ENCODE assay signal across 22 cellular contexts in the genomic region with DNA sequence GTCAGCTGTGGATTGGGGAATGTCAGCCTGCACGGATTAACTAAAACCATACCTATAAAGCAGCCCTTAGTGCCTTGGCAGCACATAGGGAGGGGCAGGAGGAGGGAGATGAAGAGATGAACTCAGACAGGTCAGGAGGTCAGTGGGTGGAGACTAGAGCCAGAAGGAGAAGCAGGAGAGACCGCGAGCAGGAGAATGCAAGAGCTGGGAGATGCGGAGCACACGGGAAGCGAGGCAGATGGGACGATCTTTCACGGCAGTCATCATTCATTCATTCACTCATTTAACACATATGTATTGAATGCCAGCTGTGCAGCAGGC. TPM values are rescaled to one million over a fixed set of nuclear protein-coding genes. Genes with fewer than 3 reads are reported as not detected.
DNase-seq lines count a peak whose midpoint lies in the region; ATAC-seq and TF ChIP-seq lines count a peak whose summit lies in the region.
"Had no signal": no experiment of that assay in that cellular context is flagged by ENCODE, and none has a peak within 500 bp of the region (broad histone marks: within the 10 kb centered on the region; RNA-seq: fewer than 3 reads in every experiment).

No MANE protein-coding gene starts in this region.

- WGBS in mesenchymal stem cell, result 91% methylated on average over 7 of the region's 8 CpGs

- no peak overlapping the region for H3K4me3 Mint-ChIP-seq in naive thymus-derived CD4-positive, alpha-beta T cell
- H3K4me3 Mint-ChIP-seq in immature natural killer cell, result no peak overlapping the region
- H3K4me3 Mint-ChIP-seq: activated CD8-positive, alpha-beta T cell treated with anti-CD3 and anti-CD28 coated beads for 36 hours; activated naive CD8-positive, alpha-beta T cell treated with anti-CD3 and anti-CD28 coated beads for 36 hours; CD4-positive, alpha-beta T cell had no signal

- no peaks in the 10 kb centered on the region for H3K79me2 ChIP-seq in ACC112 (ENCODE audit: control insufficient read depth, insufficient read depth, low read length, unreplicated experiment)
- H3K79me2 ChIP-seq: hepatocyte had no signal

- no peak overlapping the region for H4K8ac ChIP-seq in mesenchymal stem cell (ENCODE audit: low read length)

- H3K4me1 Mint-ChIP-seq in naive thymus-derived CD4-positive, alpha-beta T cell, result peaks cover 0 to 4% (median 0%) of the 10 kb centered on the region in 7 donors
- H3K4me1 Mint-ChIP-seq in immature natural killer cell, result peaks cover 17 to 24% of the 10 kb centered on the region in 2 donors

- H3K27me3 ChIP-seq in ACC112 (ENCODE audit: insufficient read depth, low read length) (no peaks in the 10 kb centered on the region), brain microvascular endothelial cell (replicated peaks) (no peaks in the 10 kb centered on the region), mesenchymal stem cell (ENCODE audit: control insufficient read depth in 1 of 2, insufficient read depth in 1 of 2, low read length in 2 of 2) (peaks cover 0 to 1% of the 10 kb centered on the region in 2 experiments), dorsolateral prefrontal cortex (no peaks in the 10 kb centered on the region)
- no peaks in the 10 kb centered on the region for H3K27me3 ChIP-seq in naive thymus-derived CD4-positive, alpha-beta T cell (ENCODE audit: control insufficient read depth in 2 of 2, insufficient read depth in 2 of 2, low read length in 2 of 2)
- H3K27me3 ChIP-seq: cardiac muscle cell, hepatocyte, stomach had no signal

- TF ChIP-seq CTCF in brain microvascular endothelial cell (IDR thresholded peaks at IDR 0.05; ENCODE audit: low read depth, low read length, missing control alignments) (no peak), dorsolateral prefrontal cortex (IDR thresholded peaks at IDR 0.05 in 54 of 56, conservative IDR thresholded peaks at IDR 0.05 in 2 of 56; ENCODE audit: low read depth in 1 of 56, partially characterized antibody in 56 of 56) (no peak)

- ATAC-seq in HG03139 (IDR thresholded peaks at IDR 0.05; ENCODE audit: unreplicated experiment), result no peak
- no peak for ATAC-seq in naive thymus-derived CD4-positive, alpha-beta T cell
- ATAC-seq: activated CD8-positive, alpha-beta T cell treated with anti-CD3 and anti-CD28 coated beads for 36 hours had no signal

- no peak overlapping the region for H3K27ac Mint-ChIP-seq in naive thymus-derived CD4-positive, alpha-beta T cell
- peak overlapping the region in 1 of 6 donors; percentile 33 for H3K27ac Mint-ChIP-seq in immature natural killer cell
- H3K27ac Mint-ChIP-seq: activated CD8-positive, alpha-beta T cell treated with anti-CD3 and anti-CD28 coated beads for 36 hours; activated naive CD8-positive, alpha-beta T cell treated with anti-CD3 and anti-CD28 coated beads for 36 hours; CD4-positive, alpha-beta T cell had no signal

- no peaks in the 10 kb centered on the region for H3K9me3 Mint-ChIP-seq in naive thymus-derived CD4-positive, alpha-beta T cell
- H3K9me3 Mint-ChIP-seq in immature natural killer cell, result no peaks in the 10 kb centered on the region
- H3K9me3 Mint-ChIP-seq: activated CD8-positive, alpha-beta T cell treated with anti-CD3 and anti-CD28 coated beads for 36 hours; activated naive CD8-positive, alpha-beta T cell treated with anti-CD3 and anti-CD28 coated beads for 36 hours; CD4-positive, alpha-beta T cell had no signal

- CTCF ChIA-PET in naive thymus-derived CD4-positive, alpha-beta T cell (lab: Charles Lee), result no interaction called here

- H2AK5ac ChIP-seq in mesenchymal stem cell (ENCODE audit: low read length, severe bottlenecking), result no peak overlapping the region

- DNase-seq in MV-4-11 (lab: John Stamatoyannopoulos, UW), result peak; percentile 16
- DNase-seq in brain microvascular endothelial cell, result no peak
- DNase-seq in mesenchymal stem cell, result no peak
- DNase-seq in dorsolateral prefrontal cortex, result no peak
- no peak for DNase-seq in naive thymus-derived CD4-positive, alpha-beta T cell
- no peak for DNase-seq in immature natural killer cell
- DNase-seq: activated CD4-positive, CD25-positive, alpha-beta regulatory T cell; activated CD8-positive, alpha-beta T cell treated with anti-CD3 and anti-CD28 coated beads for 36 hours; activated naive CD8-positive, alpha-beta T cell treated with anti-CD3 and anti-CD28 coated beads for 36 hours; CD4-positive, alpha-beta T cell; DMS79 treated with DMSO at 0.1 percent for 48 hours; effector CD8-positive, alpha-beta T cell; GOT3; NCI-H187; NCI-H345; NK-92 treated with Interleukin-12 subunit alpha and Interleukin-12 subunit beta, amount 100 ng/mL, for 24 hours; stomach; T-helper 2 cell had no signal

- H3K9ac ChIP-seq in mesenchymal stem cell (ENCODE audit: low read length), result no peak overlapping the region

- in situ Hi-C loops in brain microvascular endothelial cell (cut with HindIII; ENCODE audit: low pct_ligation_motif_present, low sequenced_read_pairs), result no loop called here

- no peaks in the 10 kb centered on the region for H3K9me3 ChIP-seq in mesenchymal stem cell (ENCODE audit: control insufficient read depth, low read length)
- no peaks in the 10 kb centered on the region for H3K9me3 ChIP-seq in naive thymus-derived CD4-positive, alpha-beta T cell (ENCODE audit: control insufficient read depth in 2 of 3, low read length in 3 of 3)
- H3K9me3 ChIP-seq: stomach had no signal

- H2AFZ ChIP-seq in ACC112 (ENCODE audit: low read length, unreplicated experiment) (no peak overlapping the region), mesenchymal stem cell (ENCODE audit: low read depth, low read length) (no peak overlapping the region)
- H2AFZ ChIP-seq: hepatocyte had no signal

- H2BK5ac ChIP-seq in mesenchymal stem cell (ENCODE audit: low read depth, low read length, poor library complexity, severe bottlenecking), result no peak overlapping the region

- no peak overlapping the region for H3K23ac ChIP-seq in mesenchymal stem cell (ENCODE audit: low read length in 2 of 2)

- H2BK120ac ChIP-seq in mesenchymal stem cell (ENCODE audit: low read depth, low read length), result no peak overlapping the region

- H3K4me3 ChIP-seq in ACC112 (ENCODE audit: low read depth, low read length) (no peak overlapping the region), brain microvascular endothelial cell (ENCODE audit: low read depth, low read length) (no peak overlapping the region), mesenchymal stem cell (ENCODE audit: insufficient read depth in 1 of 2, low read depth in 1 of 2, low read length in 2 of 2) (no peak overlapping the region), dorsolateral prefrontal cortex (no peak overlapping the region)
- no peak overlapping the region for H3K4me3 ChIP-seq in naive thymus-derived CD4-positive, alpha-beta T cell (ENCODE audit: low read length)
- H3K4me3 ChIP-seq: cardiac muscle cell, hepatocyte, stomach had no signal

- no peak overlapping the region for H2BK15ac ChIP-seq in mesenchymal stem cell (ENCODE audit: low read depth, poor library complexity, severe bottlenecking)

- no peak overlapping the region for H2BK12ac ChIP-seq in mesenchymal stem cell (ENCODE audit: low read length in 2 of 2)

- POLR2A ChIA-PET in naive thymus-derived CD4-positive, alpha-beta T cell (lab: Charles Lee), result interaction anchor here (0.7 kb wide), 1 partner anchor 10 kb away, joined by 3 read pairs; no protein-coding TSS in a partner anchor

- no peaks in the 10 kb centered on the region for H3K36me3 Mint-ChIP-seq in naive thymus-derived CD4-positive, alpha-beta T cell
- no peaks in the 10 kb centered on the region for H3K36me3 Mint-ChIP-seq in immature natural killer cell
- H3K36me3 Mint-ChIP-seq: activated naive CD8-positive, alpha-beta T cell treated with anti-CD3 and anti-CD28 coated beads for 36 hours had no signal

- H3K79me1 ChIP-seq in mesenchymal stem cell (replicated peaks; ENCODE audit: low read length, poor library complexity, severe bottlenecking), result no peaks in the 10 kb centered on the region

- intact Hi-C loops in dorsolateral prefrontal cortex (cut with DNase I), result no loop called here
- intact Hi-C loops in naive thymus-derived CD4-positive, alpha-beta T cell (cut with micrococcal nuclease), result no loop called here

- H3K27ac ChIP-seq in ACC112 (ENCODE audit: low read depth, low read length) (peak overlapping the region; percentile 48; the same call in 1 of the 2 replicates), brain microvascular endothelial cell (peak overlapping the region; percentile 70), mesenchymal stem cell (ENCODE audit: low read length, poor library complexity, severe bottlenecking) (peak overlapping the region; percentile 39), dorsolateral prefrontal cortex (no peak overlapping the region)
- no peak overlapping the region for H3K27ac ChIP-seq in naive thymus-derived CD4-positive, alpha-beta T cell (ENCODE audit: low read depth, low read length)
- H3K27ac ChIP-seq: cardiac muscle cell had no signal

- H3K4me1 ChIP-seq in ACC112 (ENCODE audit: control insufficient read depth, insufficient read depth, low read length, unreplicated experiment) (peaks cover 44% of the 10 kb centered on the region), mesenchymal stem cell (ENCODE audit: control insufficient read depth, insufficient read depth, low read depth, low read length) (peaks cover 33% of the 10 kb centered on the region)
- H3K4me1 ChIP-seq in naive thymus-derived CD4-positive, alpha-beta T cell (ENCODE audit: control insufficient read depth in 2 of 2, insufficient read depth in 2 of 2, low read length in 2 of 2), result no peaks in the 10 kb centered on the region

- H3K36me3 ChIP-seq in ACC112 (ENCODE audit: insufficient read depth, low read length), result no peaks in the 10 kb centered on the region
- H3K36me3 ChIP-seq in brain microvascular endothelial cell (replicated peaks), result no peaks in the 10 kb centered on the region
- H3K36me3 ChIP-seq in mesenchymal stem cell (ENCODE audit: control insufficient read depth in 1 of 2, insufficient read depth in 2 of 2, low read depth in 1 of 2, low read length in 2 of 2), result no peaks in the 10 kb centered on the region
- H3K36me3 ChIP-seq in naive thymus-derived CD4-positive, alpha-beta T cell (ENCODE audit: control insufficient read depth in 2 of 3, insufficient read depth in 3 of 3, low read length in 3 of 3), result no peaks in the 10 kb centered on the region
- H3K36me3 ChIP-seq: cardiac muscle cell, stomach had no signal

- H3K4ac ChIP-seq in mesenchymal stem cell (ENCODE audit: low read depth in 1 of 2, low read length in 2 of 2), result no peak overlapping the region

- no peak overlapping the region for H3K4me2 ChIP-seq in mesenchymal stem cell (ENCODE audit: low read length, poor library complexity, severe bottlenecking)
- H3K4me2 ChIP-seq: hepatocyte had no signal

- H3K18ac ChIP-seq in mesenchymal stem cell (ENCODE audit: low read depth in 1 of 2, low read length in 2 of 2), result no peak overlapping the region

- H3K27me3 Mint-ChIP-seq in naive thymus-derived CD4-positive, alpha-beta T cell, result peaks cover 0 to 8% (median 0%) of the 10 kb centered on the region in 5 donors
- peaks cover 2 to 8% (median 4%) of the 10 kb centered on the region in 3 donors for H3K27me3 Mint-ChIP-seq in immature natural killer cell (ENCODE audit: low read depth in 3 of 3)
- H3K27me3 Mint-ChIP-seq: activated CD8-positive, alpha-beta T cell treated with anti-CD3 and anti-CD28 coated beads for 36 hours; CD4-positive, alpha-beta T cell had no signal

- no peak overlapping the region for H4K91ac ChIP-seq in mesenchymal stem cell (ENCODE audit: low read length)

- no peak overlapping the region for H3K14ac ChIP-seq in mesenchymal stem cell (ENCODE audit: low read length in 2 of 2)

RNA-seq across cellular contexts. Expression of a gene that starts 41.9 kb away (rescaled TPM):
- 1.8 TPM for polyA plus RNA-seq in mesenchymal stem cell (2013, experiment 1 of 2)
- polyA plus RNA-seq in mesenchymal stem cell (2013, experiment 2 of 2), result 2.1 TPM
- 1 to 10 TPM in 36 of 120 experiments, under 1 TPM in 60, not detected in 24; 0.21 to 3.0 (median 0.82) TPM for total RNA-seq in dorsolateral prefrontal cortex
- 10 to 100 TPM in 1 of 5 experiments, under 1 TPM in 3, not detected in 1; 0.16 to 26.5 (median 0.25) TPM for total RNA-seq in naive thymus-derived CD4-positive, alpha-beta T cell
- under 1 TPM in 1 of 2 donors, not detected in 1; 0.11 TPM for polyA plus RNA-seq in naive thymus-derived CD4-positive, alpha-beta T cell
- 1 to 10 TPM in 1 of 3 donors, under 1 TPM in 2; 0.39 to 1.4 (median 1.00) TPM for polyA plus RNA-seq in immature natural killer cell
- total RNA-seq: CD4-positive, alpha-beta T cell had no signal

RNA-seq across cellular contexts. Expression of a gene that starts 54.5 kb away (rescaled TPM):
- polyA plus RNA-seq in mesenchymal stem cell (2013, experiment 1 of 2), result 6.8 TPM
- polyA plus RNA-seq in mesenchymal stem cell (2013, experiment 2 of 2), result 7.1 TPM
- total RNA-seq in dorsolateral prefrontal cortex, result 10 to 100 TPM in 119 of 120 experiments, 1 to 10 TPM in 1; 9.5 to 52.2 (median 22.1) TPM
- 10 to 100 TPM in 1 of 5 experiments, 1 to 10 TPM in 4; 5.8 to 12.1 (median 8.8) TPM for total RNA-seq in naive thymus-derived CD4-positive, alpha-beta T cell
- polyA plus RNA-seq in naive thymus-derived CD4-positive, alpha-beta T cell, result 1 to 10 TPM; 1.1 to 2.0 TPM
- 1 to 10 TPM in 2 of 3 donors, under 1 TPM in 1; 0.67 to 3.6 (median 2.2) TPM for polyA plus RNA-seq in immature natural killer cell

Comparison
In these comparisons a context has a peak if more than half of its experiments do, and no peak if none do; other contexts are left out.
1. H3K27ac ChIP-seq: peak in ACC112 (single experiment), brain microvascular endothelial cell (single experiment) and mesenchymal stem cell (single experiment); none in dorsolateral prefrontal cortex (0 of 59) and naive thymus-derived CD4-positive, alpha-beta T cell (single experiment).